29 cellular contexts compared by ENCODE assay signal in genomic region chr7:126462405-126462804, GRCh38.
"Had no signal": no experiment of that assay in that cellular context is flagged by ENCODE, and none has a peak within 500 bp of the region (broad histone marks: within the 10 kb centered on the region; RNA-seq: fewer than 3 reads in every experiment).

No MANE protein-coding gene starts in this region.

- H3K27me3 ChIP-seq: stomach, suprapubic skin, testis, thyroid gland, tibial artery, tibial nerve, transverse colon, upper lobe of left lung, upper lobe of right lung, uterus, vagina had no signal

- H3K36me3 Mint-ChIP-seq: stimulated activated effector memory CD8-positive, alpha-beta T cell treated with anti-CD3 and anti-CD28 coated beads, Interleukin-12 subunit alpha, Interleukin-12 subunit beta, amount 100 ng/mL, for 72 hours; stimulated activated memory B cell treated with anti-CD40 and anti-IgM and Interleukin-4, amounts not matched to agents 10 μg/mL and 1 μg/mL and 100 μg/mL, for 72 hours; stimulated activated naive B cell treated with anti-CD40 and anti-IgM and Interleukin-4, amounts not matched to agents 10 μg/mL and 1 μg/mL and 100 μg/mL, for 72 hours; type B pancreatic cell had no signal

- H3K4me1 Mint-ChIP-seq: stimulated activated effector memory CD8-positive, alpha-beta T cell treated with anti-CD3 and anti-CD28 coated beads, Interleukin-12 subunit alpha, Interleukin-12 subunit beta, amount 100 ng/mL, for 72 hours; stimulated activated memory B cell treated with anti-CD40 and anti-IgM and Interleukin-4, amounts not matched to agents 10 μg/mL and 1 μg/mL and 100 μg/mL, for 72 hours; stimulated activated naive B cell treated with anti-CD40 and anti-IgM and Interleukin-4, amounts not matched to agents 10 μg/mL and 1 μg/mL and 100 μg/mL, for 72 hours; stimulated activated naive CD8-positive, alpha-beta T cell treated with anti-CD3 and anti-CD28 coated beads, Interleukin-15, amount 100 ng/mL, for 72 hours had no signal

- H3K4me1 ChIP-seq: stomach, suprapubic skin, testis, thyroid gland, tibial artery, tibial nerve, transverse colon, upper lobe of left lung, upper lobe of right lung, uterus, vagina had no signal

- H3K27ac Mint-ChIP-seq: stimulated activated effector memory CD8-positive, alpha-beta T cell treated with anti-CD3 and anti-CD28 coated beads, Interleukin-12 subunit alpha, Interleukin-12 subunit beta, amount 100 ng/mL, for 72 hours; stimulated activated memory B cell treated with anti-CD40 and anti-IgM and Interleukin-4, amounts not matched to agents 10 μg/mL and 1 μg/mL and 100 μg/mL, for 72 hours; stimulated activated naive B cell treated with anti-CD40 and anti-IgM and Interleukin-4, amounts not matched to agents 10 μg/mL and 1 μg/mL and 100 μg/mL, for 72 hours; stimulated activated naive CD8-positive, alpha-beta T cell treated with anti-CD3 and anti-CD28 coated beads, Interleukin-15, amount 100 ng/mL, for 72 hours; stimulated activated naive CD8-positive, alpha-beta T cell treated with anti-CD3 and anti-CD28 coated beads, Interleukin-15, Interleukin-2, amounts not matched to agents 100 ng/mL and 50 ng/mL, for 24 hours; type B pancreatic cell had no signal

- H3K4me3 Mint-ChIP-seq: stimulated activated effector memory CD8-positive, alpha-beta T cell treated with anti-CD3 and anti-CD28 coated beads, Interleukin-12 subunit alpha, Interleukin-12 subunit beta, amount 100 ng/mL, for 72 hours; stimulated activated memory B cell treated with anti-CD40 and anti-IgM and Interleukin-4, amounts not matched to agents 10 μg/mL and 1 μg/mL and 100 μg/mL, for 72 hours; stimulated activated naive B cell treated with anti-CD40 and anti-IgM and Interleukin-4, amounts not matched to agents 10 μg/mL and 1 μg/mL and 100 μg/mL, for 72 hours; stimulated activated naive CD8-positive, alpha-beta T cell treated with anti-CD3 and anti-CD28 coated beads, Interleukin-15, amount 100 ng/mL, for 72 hours; stimulated activated naive CD8-positive, alpha-beta T cell treated with anti-CD3 and anti-CD28 coated beads, Interleukin-15, Interleukin-2, amounts not matched to agents 100 ng/mL and 50 ng/mL, for 24 hours; type B pancreatic cell had no signal

- H3K9me3 Mint-ChIP-seq: stimulated activated naive CD8-positive, alpha-beta T cell treated with anti-CD3 and anti-CD28 coated beads, Interleukin-15, Interleukin-2, amounts not matched to agents 100 ng/mL and 50 ng/mL, for 24 hours; type B pancreatic cell had no signal

- H3K27me3 Mint-ChIP-seq: stimulated activated memory B cell treated with anti-CD40 and anti-IgM and Interleukin-4, amounts not matched to agents 10 μg/mL and 1 μg/mL and 100 μg/mL, for 72 hours; stimulated activated naive B cell treated with anti-CD40 and anti-IgM and Interleukin-4, amounts not matched to agents 10 μg/mL and 1 μg/mL and 100 μg/mL, for 72 hours; stimulated activated naive CD8-positive, alpha-beta T cell treated with anti-CD3 and anti-CD28 coated beads, Interleukin-15, amount 100 ng/mL, for 72 hours; stimulated activated naive CD8-positive, alpha-beta T cell treated with anti-CD3 and anti-CD28 coated beads, Interleukin-15, Interleukin-2, amounts not matched to agents 100 ng/mL and 50 ng/mL, for 24 hours; type B pancreatic cell had no signal

- ATAC-seq: stimulated activated effector memory CD8-positive, alpha-beta T cell treated with anti-CD3 and anti-CD28 coated beads, Interleukin-12 subunit alpha, Interleukin-12 subunit beta, amount 100 ng/mL, for 72 hours; stimulated activated memory B cell treated with anti-CD40 and anti-IgM and Interleukin-4, amounts not matched to agents 10 μg/mL and 1 μg/mL and 100 μg/mL, for 72 hours; stimulated activated naive B cell treated with anti-CD40 and anti-IgM and Interleukin-4, amounts not matched to agents 10 μg/mL and 1 μg/mL and 100 μg/mL, for 72 hours; stimulated activated naive CD8-positive, alpha-beta T cell treated with anti-CD3 and anti-CD28 coated beads, Interleukin-15, amount 100 ng/mL, for 72 hours; stimulated activated naive CD8-positive, alpha-beta T cell treated with anti-CD3 and anti-CD28 coated beads, Interleukin-15, Interleukin-2, amounts not matched to agents 100 U/mL and 50 U/mL, for 24 hours; upper lobe of right lung had no signal

- H3K4me3 ChIP-seq: stomach, suprapubic skin, testis, thoracic aorta, thyroid gland, tibial artery, tibial nerve, transverse colon, upper lobe of left lung, upper lobe of right lung, uterus, vagina had no signal

- H3K36me3 ChIP-seq: stomach, suprapubic skin, thoracic aorta, thyroid gland, tibial artery, tibial nerve, transverse colon, upper lobe of left lung, upper lobe of right lung, uterus, vagina had no signal

- FAIRE-seq: urothelium cell line had no signal

- H3K27ac ChIP-seq: stomach, suprapubic skin, testis, thoracic aorta, thyroid gland, tibial artery, tibial nerve, transverse colon, upper lobe of left lung, upper lobe of right lung, uterus, vagina had no signal

- H3K9me3 ChIP-seq: stomach, suprapubic skin, testis, thoracic aorta, thyroid gland, tibial artery, tibial nerve, transverse colon, upper lobe of left lung, upper lobe of right lung, uterus, vagina had no signal

- DNase-seq: stimulated activated CD4-positive, alpha-beta T cell treated with anti-CD3 and anti-CD28 coated beads, Interleukin-2, amount 100 ng/mL, for 48 hours; stimulated activated CD4-positive, alpha-beta T cell treated with anti-CD3 and anti-CD28 coated beads, Interleukin-4, amount 100 ng/mL, for 1 hour; stimulated activated CD4-positive, alpha-beta T cell treated with anti-CD3 and anti-CD28 coated beads, Interleukin-4, amount 100 ng/mL, for 24 hours; stimulated activated CD4-positive, alpha-beta T cell treated with anti-CD3 and anti-CD28 coated beads, Interleukin-4, amount 100 ng/mL, for 4 hours; stimulated activated CD8-positive, alpha-beta memory T cell treated with anti-CD3 and anti-CD28 coated beads, Interleukin-4, amount 100 ng/mL, for 48 hours; stimulated activated naive B cell treated with anti-CD40 and anti-IgM and Interleukin-4, amounts not matched to agents 10 μg/mL and 1 μg/mL and 100 μg/mL, for 72 hours; stimulated activated naive CD4-positive, alpha-beta T cell; stimulated activated naive CD4-positive, alpha-beta T cell treated with Interleukin-2 at 50 U/mL for 16 hours; stimulated activated naive CD8-positive, alpha-beta T cell treated with anti-CD3 and anti-CD28 coated beads, Interleukin-15, amount 100 ng/mL, for 72 hours; stimulated activated naive CD8-positive, alpha-beta T cell treated with anti-CD3 and anti-CD28 coated beads, Interleukin-15, Interleukin-2, amounts not matched to agents 100 U/mL and 50 U/mL, for 24 hours; stomach; substantia nigra; testis; thyroid gland; tibial artery; transverse colon; trophoblast cell; upper lobe of left lung; upper lobe of right lung; uterus had no signal
